Comparison of ENCODE assay signal across 8 cellular contexts in the genomic region with DNA sequence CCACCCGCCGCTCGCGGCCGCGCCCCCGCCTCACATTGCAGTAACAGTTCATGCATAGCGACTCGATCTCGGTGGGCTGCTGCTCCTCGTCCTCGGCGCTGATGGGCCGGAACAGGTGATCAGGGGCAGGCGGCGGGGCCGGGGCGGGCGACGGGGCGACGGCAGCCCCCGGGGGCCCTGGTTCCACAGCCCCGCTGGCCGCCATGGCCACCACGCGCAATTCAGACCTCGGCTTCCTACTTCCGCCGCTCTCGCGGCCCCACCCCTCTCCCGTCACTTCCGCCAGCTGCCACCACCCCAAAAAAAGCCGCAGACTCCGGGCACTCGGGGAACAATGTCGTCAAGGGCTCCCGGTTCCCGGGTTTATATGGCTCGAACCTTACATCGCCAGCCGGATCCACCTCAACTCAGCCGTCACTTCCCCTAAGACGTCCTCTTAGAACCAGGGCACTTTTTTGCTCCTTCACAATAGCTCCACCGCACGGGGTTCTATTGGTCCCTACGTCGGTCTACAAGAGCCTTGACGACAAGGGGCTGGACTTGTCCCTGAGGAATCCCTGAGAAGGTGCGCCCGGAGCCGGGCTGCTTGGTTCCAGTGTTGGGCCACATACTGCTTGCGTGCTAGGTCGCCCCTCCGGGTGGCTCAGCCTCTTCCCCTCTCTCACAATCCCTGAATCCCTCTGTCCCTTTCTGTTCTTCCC. TPM values are rescaled to one million over a fixed set of nuclear protein-coding genes. Genes with fewer than 3 reads are reported as not detected.
DNase-seq lines count a peak whose midpoint lies in the region; ATAC-seq and TF ChIP-seq lines count a peak whose summit lies in the region.

Gene ZPR1 (minus strand): TSS at position 238 of the 701 bp plus-strand sequence. CDS start 33 bp downstream, at position 205.

- H3K36me3 ChIP-seq in RWPE2 (ENCODE audit: low read depth) = peaks cover 40% of the 10 kb centered on the region

- peaks cover 44% of the 10 kb centered on the region for H3K4me1 Mint-ChIP-seq in activated T-helper 2 cell treated with anti-CD3 and anti-CD28 coated beads, Interferon-gamma antibody, Interleukin-2, Interleukin-4, amounts not matched to agents 10 μg/mL and 5 μg/mL and 100 μg/mL, durations not matched to agents 14 hours and 24 hours and 36 hours (ENCODE audit: low read depth)
- H3K4me1 Mint-ChIP-seq in natural killer cell = peaks cover 30 to 47% of the 10 kb centered on the region in 2 donors

- H3K4me1 ChIP-seq in RWPE2 (ENCODE audit: insufficient read depth, poor library complexity, severe bottlenecking) = peaks cover 5% of the 10 kb centered on the region

- H3K27me3 Mint-ChIP-seq in activated T-helper 2 cell treated with anti-CD3 and anti-CD28 coated beads, Interferon-gamma antibody, Interleukin-2, Interleukin-4, amounts not matched to agents 10 μg/mL and 5 μg/mL and 100 μg/mL, durations not matched to agents 14 hours and 24 hours and 36 hours (ENCODE audit: low read depth) = no peaks in the 10 kb centered on the region
- no peaks in the 10 kb centered on the region for H3K27me3 Mint-ChIP-seq in natural killer cell (ENCODE audit: low read depth in 2 of 2)

- peaks cover 41% of the 10 kb centered on the region for H3K36me3 Mint-ChIP-seq in activated T-helper 2 cell treated with anti-CD3 and anti-CD28 coated beads, Interferon-gamma antibody, Interleukin-2, Interleukin-4, amounts not matched to agents 10 μg/mL and 5 μg/mL and 100 μg/mL, durations not matched to agents 14 hours and 24 hours and 36 hours (ENCODE audit: low read depth)
- H3K36me3 Mint-ChIP-seq in natural killer cell = peaks cover 19% of the 10 kb centered on the region

- H3K4me3 ChIP-seq in Jurkat, Clone E6-1 (ENCODE audit: low read length) = peak within 1 kb of the TSS; percentile 90
- H3K4me3 ChIP-seq in RWPE2 (ENCODE audit: severe bottlenecking) = peak within 1 kb of the TSS; percentile 70

- TF ChIP-seq CTCF in RWPE2 (IDR thresholded peaks at IDR 0.05; ENCODE audit: poor library complexity, severe bottlenecking) = no peak
- no peak for TF ChIP-seq CTCF in natural killer cell (IDR thresholded peaks at IDR 0.05)

- ATAC-seq in GM21529 (IDR thresholded peaks at IDR 0.05; ENCODE audit: unreplicated experiment) (peak; percentile 91), RWPE2 (ENCODE audit: low read depth) (peak; percentile 80), natural killer cell (peak; percentile 87 to 90 (median 90))

- intact Hi-C loops in activated T-helper 2 cell treated with anti-CD3 and anti-CD28 coated beads, Interferon-gamma antibody, Interleukin-2, Interleukin-4, amounts not matched to agents 10 μg/mL and 5 μg/mL and 100 μg/mL, durations not matched to agents 14 hours and 24 hours and 36 hours (cut with micrococcal nuclease) = loop anchor here (1.0 to 5.0 kb wide), 4 partner anchors 15 to 444 kb away; partner anchors contain the start of genes PCSK7, RNF214 and SIK3
- intact Hi-C loops in natural killer cell (cut with micrococcal nuclease) = loop anchor here (2.0 kb wide), 2 partner anchors 15 to 439 kb away; partner anchors contain the start of gene BUD13

- H3K27ac Mint-ChIP-seq in activated T-helper 2 cell treated with anti-CD3 and anti-CD28 coated beads, Interferon-gamma antibody, Interleukin-2, Interleukin-4, amounts not matched to agents 10 μg/mL and 5 μg/mL and 100 μg/mL, durations not matched to agents 14 hours and 24 hours and 36 hours = peak within 1 kb of the TSS; percentile 81
- peak within 1 kb of the TSS; percentile 96 to 97 for H3K27ac Mint-ChIP-seq in natural killer cell

- peak within 1 kb of the TSS; percentile 4 for H3K27ac ChIP-seq in RWPE2 (ENCODE audit: poor library complexity, severe bottlenecking)

- H3K4me3 Mint-ChIP-seq in activated T-helper 2 cell treated with anti-CD3 and anti-CD28 coated beads, Interferon-gamma antibody, Interleukin-2, Interleukin-4, amounts not matched to agents 10 μg/mL and 5 μg/mL and 100 μg/mL, durations not matched to agents 14 hours and 24 hours and 36 hours (ENCODE audit: low read depth) = peak within 1 kb of the TSS; percentile 90
- H3K4me3 Mint-ChIP-seq in natural killer cell = peak within 1 kb of the TSS; percentile 98

- no peaks in the 10 kb centered on the region for H3K27me3 ChIP-seq in RWPE2 (ENCODE audit: insufficient read depth, poor library complexity, severe bottlenecking)

- H3K9me3 ChIP-seq in RWPE2 (ENCODE audit: severe bottlenecking) = no peaks in the 10 kb centered on the region

- no peaks in the 10 kb centered on the region for H3K9me3 Mint-ChIP-seq in activated T-helper 2 cell treated with anti-CD3 and anti-CD28 coated beads, Interferon-gamma antibody, Interleukin-2, Interleukin-4, amounts not matched to agents 10 μg/mL and 5 μg/mL and 100 μg/mL, durations not matched to agents 14 hours and 24 hours and 36 hours
- no peaks in the 10 kb centered on the region for H3K9me3 Mint-ChIP-seq in natural killer cell

- peak; percentile 57 for DNase-seq in DMS153 (lab: John Stamatoyannopoulos, UW)
- peak; percentile 37 for DNase-seq in Jurkat, Clone E6-1 (ENCODE audit: low read depth, low spot score)
- DNase-seq in RWPE2 (ENCODE audit: low spot score) = no peak
- DNase-seq in activated T-helper 2 cell treated with anti-CD3 and anti-CD28 coated beads, Interferon-gamma antibody, Interleukin-2, Interleukin-4, amounts not matched to agents 10 μg/mL and 5 μg/mL and 100 μg/mL, durations not matched to agents 14 hours and 24 hours and 36 hours (ENCODE audit: low spot score) = peak; percentile 83
- DNase-seq in fibroblast of peridontal ligament (ENCODE audit: extremely low read depth) = peak; percentile 65
- peak; percentile 85 for DNase-seq in natural killer cell
- DNase-seq in stimulated activated naive CD4-positive, alpha-beta T cell (lab: John Stamatoyannopoulos, UW) = peak; percentile 73 to 89 (median 81)

RNA-seq across cellular contexts. Expression of gene ZPR1, which starts in this region (rescaled TPM):
- 96.2 TPM for polyA plus RNA-seq in Jurkat, Clone E6-1 (2012; ENCODE audit: insufficient read depth, insufficient read length)
- total RNA-seq in activated T-helper 2 cell treated with anti-CD3 and anti-CD28 coated beads, Interferon-gamma antibody, Interleukin-2, Interleukin-4, amounts not matched to agents 10 μg/mL and 5 μg/mL and 100 μg/mL, durations not matched to agents 14 hours and 24 hours and 36 hours = 84.1 and 84.7 TPM in 2 replicates
- total RNA-seq in natural killer cell = 100 to 1,000 TPM in 1 of 3 donors, 10 to 100 TPM in 2; 92.0 to 107 (median 92.6) TPM
